In the genomic region with DNA sequence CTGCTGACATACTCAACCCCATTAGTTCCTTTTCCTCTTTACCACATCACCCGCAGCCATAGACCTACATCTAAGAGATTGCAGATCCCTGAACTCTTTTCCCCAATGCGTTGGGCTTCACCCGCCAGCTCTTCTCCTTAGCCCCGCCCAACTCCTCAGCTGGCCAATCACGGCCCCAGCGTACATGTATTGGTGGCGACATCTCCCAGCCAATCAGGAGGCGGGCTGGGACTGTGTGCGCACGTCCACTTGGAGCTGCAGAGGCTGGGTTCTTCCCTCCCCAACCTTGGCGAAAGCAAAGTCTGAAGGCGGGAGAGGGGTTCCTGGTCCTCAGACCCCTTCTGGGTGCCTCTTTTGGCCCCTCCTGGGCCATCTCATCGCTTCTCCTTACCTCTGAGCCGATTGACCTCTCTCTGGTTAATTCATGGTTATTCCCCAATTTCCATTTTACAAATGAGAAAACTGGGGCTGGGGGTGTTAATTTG, we compare ENCODE assay signal across 8 cellular contexts. TPM values are rescaled to one million over a fixed set of nuclear protein-coding genes. Genes with fewer than 3 reads are reported as not detected.
A peak's percentile ranks its signal among the peaks of the same experiment; 100 is the strongest.
DNase-seq lines count a peak whose midpoint lies in the region; ATAC-seq and TF ChIP-seq lines count a peak whose summit lies in the region.

No MANE protein-coding gene starts in this region.

- H4K8ac ChIP-seq in H9 (replicated peaks; ENCODE audit: insufficient read length, low read depth, low read length): no peak overlapping the region

- no peak overlapping the region for H2BK15ac ChIP-seq in H9 (ENCODE audit: low read depth, low read length)

- peaks cover 59% of the 10 kb centered on the region for H3K27me3 Mint-ChIP-seq in H9 (ENCODE audit: low read depth)
- H3K27me3 Mint-ChIP-seq in activated CD4-positive, alpha-beta T cell treated with anti-CD3 and anti-CD28 coated beads, Interleukin-2, amount 10 ng/mL, durations not matched to agents 7 days and 5 days: no peaks in the 10 kb centered on the region

- no peaks in the 10 kb centered on the region for H3K36me3 Mint-ChIP-seq in H9 (ENCODE audit: insufficient read depth in 1 of 3, low read depth in 3 of 3)
- peaks cover 9% of the 10 kb centered on the region for H3K36me3 Mint-ChIP-seq in activated CD4-positive, alpha-beta T cell treated with anti-CD3 and anti-CD28 coated beads, Interleukin-2, amount 10 ng/mL, durations not matched to agents 7 days and 5 days (ENCODE audit: low read depth)

- CTCF ChIA-PET in activated CD4-positive, alpha-beta T cell treated with anti-CD3 and anti-CD28 coated beads, Interleukin-2, amount 10 ng/mL, durations not matched to agents 7 days and 5 days (lab: Charles Lee): interaction anchor here (0.8 to 1.7 kb wide), 3 partner anchors 17 to 29 kb away, joined by 4 to 6 read pairs (median 5); no protein-coding TSS in a partner anchor

- H2BK12ac ChIP-seq in H9 (ENCODE audit: insufficient read length, low read depth, low read length): no peak overlapping the region

- H3K27ac Mint-ChIP-seq in H9: no peak overlapping the region
- H3K27ac Mint-ChIP-seq in activated CD4-positive, alpha-beta T cell treated with anti-CD3 and anti-CD28 coated beads, Interleukin-2, amount 10 ng/mL, durations not matched to agents 7 days and 5 days: peak overlapping the region; percentile 88

- H4K5ac ChIP-seq in H9 (ENCODE audit: insufficient read length, low read depth, low read length): no peak overlapping the region

- H2BK20ac ChIP-seq in H9 (ENCODE audit: low read depth, low read length, poor library complexity, severe bottlenecking): no peak overlapping the region

- H3K4me1 ChIP-seq in H9 (ENCODE audit: insufficient read depth, low read length): no peaks in the 10 kb centered on the region; the same call in 1 of the 2 replicates

- H2AK5ac ChIP-seq in H9 (ENCODE audit: insufficient read length, low read length): no peak overlapping the region

- H3K9me3 Mint-ChIP-seq in H9: no peaks in the 10 kb centered on the region; a peak in 1 of 5 replicates
- H3K9me3 Mint-ChIP-seq in activated CD4-positive, alpha-beta T cell treated with anti-CD3 and anti-CD28 coated beads, Interleukin-2, amount 10 ng/mL, durations not matched to agents 7 days and 5 days: no peaks in the 10 kb centered on the region

- H3K18ac ChIP-seq in H9 (ENCODE audit: insufficient read length, low read depth, low read length): no peak overlapping the region

- no peak overlapping the region for H3K27ac ChIP-seq in H9 (ENCODE audit: insufficient read length, low read depth, low read length)

- POLR2A ChIA-PET in activated CD4-positive, alpha-beta T cell treated with anti-CD3 and anti-CD28 coated beads, Interleukin-2, amount 10 ng/mL, durations not matched to agents 7 days and 5 days (lab: Charles Lee): interaction anchor here (0.8 kb wide), 1 partner anchor 11 kb away, joined by 3 read pairs; a partner anchor contains a TSS

- H3K23ac ChIP-seq in H9 (ENCODE audit: insufficient read length, low read depth, low read length): no peak overlapping the region

- H3K27me3 ChIP-seq in H9 (ENCODE audit: insufficient read depth, low read length): peaks cover 44% of the 10 kb centered on the region; the same call in 1 of the 2 replicates

- ATAC-seq in left lobe of liver: peak; percentile 83

- no peak overlapping the region for H3K4ac ChIP-seq in H9 (ENCODE audit: low read depth, low read length)

- H3K4me3 Mint-ChIP-seq in H9: peak overlapping the region; percentile 52 to 67; a peak in 4 of 5 replicates
- H3K4me3 Mint-ChIP-seq in activated CD4-positive, alpha-beta T cell treated with anti-CD3 and anti-CD28 coated beads, Interleukin-2, amount 10 ng/mL, durations not matched to agents 7 days and 5 days: peak overlapping the region; percentile 71

- H3K56ac ChIP-seq in H9 (ENCODE audit: insufficient read length, low read depth, low read length): no peak overlapping the region

- H3K9me3 ChIP-seq in H9 (ENCODE audit: control insufficient read depth, low read depth, low read length): no peaks in the 10 kb centered on the region

- TF ChIP-seq CTCF in GM10266 (IDR thresholded peaks at IDR 0.05; ENCODE audit: control insufficient read depth, insufficient read depth, low read depth, missing control alignments) (no peak), H9 (conservative IDR thresholded peaks at IDR 0.05) (no peak)

- no peaks in the 10 kb centered on the region for H4K20me1 ChIP-seq in H9 (ENCODE audit: control insufficient read depth, insufficient read depth, insufficient read length)

- H2AFZ ChIP-seq in H9 (ENCODE audit: low read length): peak overlapping the region; percentile 40

- H3K14ac ChIP-seq in H9 (ENCODE audit: insufficient read depth, low read length): no peak overlapping the region

- H3K23me2 ChIP-seq in H9 (ENCODE audit: insufficient read length, low read depth, low read length, poor library complexity, severe bottlenecking): peaks cover 4% of the 10 kb centered on the region

- H3K4me1 Mint-ChIP-seq in H9: peaks cover 31 to 42% of the 10 kb centered on the region in 2 experiments
- H3K4me1 Mint-ChIP-seq in activated CD4-positive, alpha-beta T cell treated with anti-CD3 and anti-CD28 coated beads, Interleukin-2, amount 10 ng/mL, durations not matched to agents 7 days and 5 days: peaks cover 51% of the 10 kb centered on the region

- no peak overlapping the region for H2BK5ac ChIP-seq in H9 (ENCODE audit: insufficient read length, low read length)

- H3K79me2 ChIP-seq in H9 (ENCODE audit: insufficient read depth, low read length): no peaks in the 10 kb centered on the region

- no peaks in the 10 kb centered on the region for H3K79me1 ChIP-seq in H9 (ENCODE audit: insufficient read depth, low read depth, low read length, poor library complexity, severe bottlenecking)

- H4K91ac ChIP-seq in H9 (ENCODE audit: insufficient read length, low read depth, low read length): no peak overlapping the region

- H2BK120ac ChIP-seq in H9 (ENCODE audit: low read depth, low read length, poor library complexity, severe bottlenecking): no peak overlapping the region

- WGBS in H9 (ENCODE audit: extremely low coverage, insufficient read length, low lambda C conversion rate): no CpG with 5 or more reads among the region's 14 CpGs

- peak overlapping the region; percentile 50 for H3K4me2 ChIP-seq in H9 (ENCODE audit: insufficient read depth, insufficient read length, low read length)

- no peak overlapping the region for H3T11ph ChIP-seq in H9 (ENCODE audit: low read length)

- DNase-seq in GM10266 (ENCODE audit: extremely low spot score): peak; percentile 92
- DNase-seq in H9: peak; percentile 96
- peak; percentile 57 for DNase-seq in NCI-H1417 treated with DMSO at 0.1 percent for 48 hours (lab: John Stamatoyannopoulos, UW)
- DNase-seq in activated CD4-positive, alpha-beta T cell treated with anti-CD3 and anti-CD28 coated beads, Interleukin-2, amount 10 ng/mL, durations not matched to agents 7 days and 5 days: peak; percentile 92
- DNase-seq in dedifferentiated amniotic fluid mesenchymal stem cell (ENCODE audit: extremely low spot score): peak; percentile 31
- peak; percentile 73 for DNase-seq in left lobe of liver (ENCODE audit: low spot score)
- DNase-seq in stimulated activated CD4-positive, alpha-beta T cell treated with anti-CD3 and anti-CD28 coated beads, Interleukin-2, amount 100 ng/mL, for 4 hours (ENCODE audit: low read depth): peak; percentile 79
- DNase-seq in OCI-M2 (lab: John Stamatoyannopoulos, UW; ENCODE audit: unreplicated experiment): no peak

- no peak overlapping the region for H3K9ac ChIP-seq in H9 (ENCODE audit: extremely low read depth, insufficient read length, low read length)

RNA-seq across cellular contexts. Expression of a gene that starts 11.0 kb away (rescaled TPM):
- total RNA-seq in H9 (2021) (1.6 and 2.1 TPM in 2 replicates), left lobe of liver (1.4 TPM)
- total RNA-seq in activated CD4-positive, alpha-beta T cell treated with anti-CD3 and anti-CD28 coated beads, Interleukin-2, amount 10 ng/mL, durations not matched to agents 7 days and 5 days: 10 to 100 TPM; 21.4 to 21.7 TPM

RNA-seq across cellular contexts. Expression of a gene that starts 28.0 kb away (rescaled TPM):
- total RNA-seq in H9 (2021): 4.3 and 8.5 TPM in 2 replicates
- not detected for total RNA-seq in activated CD4-positive, alpha-beta T cell treated with anti-CD3 and anti-CD28 coated beads, Interleukin-2, amount 10 ng/mL, durations not matched to agents 7 days and 5 days
- 60.9 TPM for total RNA-seq in left lobe of liver
